Comparison of ENCODE assay signal across 8 cellular contexts in genomic region chr18:812123-812672, GRCh38. TPM values are rescaled to one million over a fixed set of nuclear protein-coding genes. Genes with fewer than 3 reads are reported as not detected.
DNase-seq lines count a peak whose midpoint lies in the region; ATAC-seq and TF ChIP-seq lines count a peak whose summit lies in the region.

YES1 (minus strand) TSS chr18:812242; CDS start chr18:756827, 55,415 bp downstream.

- TF ChIP-seq CTCF in uterus (IDR thresholded peaks at IDR 0.05): no peak

- DNase-seq in DMS79 treated with DMSO at 0.1 percent for 48 hours (lab: John Stamatoyannopoulos, UW) (peak; percentile 59), HuH-7.5 (ENCODE audit: low spot score) (peak; percentile 88), T-helper 1 cell (peak; percentile 66 to 85 (median 74)), amniotic epithelial cell (ENCODE audit: low read depth) (peak; percentile 65), left cardiac atrium (peak; percentile 86), putamen (ENCODE audit: low spot score) (peak; percentile 42), uterus (peak; percentile 75 to 83)

- intact Hi-C loops in left cardiac atrium (cut with DNase I): loop anchor here in 1 of 2 donors (5.0 kb wide), 1 partner anchor 35 kb away; no protein-coding TSS in a partner anchor
- intact Hi-C loops in uterus (cut with DNase I; ENCODE audit: low total_unique reads): no loop called here

- peak within 1 kb of the TSS; percentile 80 to 85 for H3K4me3 ChIP-seq in uterus

- H3K27me3 ChIP-seq in uterus: no peaks in the 10 kb centered on the region

- H3K4me1 ChIP-seq in uterus: no peaks in the 10 kb centered on the region

- peak; percentile 57 to 67 for TF ChIP-seq POLR2A in uterus (IDR thresholded peaks at IDR 0.05)

- ATAC-seq in GM21515 (IDR thresholded peaks at IDR 0.05; ENCODE audit: unreplicated experiment) (peak; percentile 46), left cardiac atrium (peak; percentile 93 to 96)

- H3K9me3 ChIP-seq in uterus: no peaks in the 10 kb centered on the region

- H3K36me3 ChIP-seq in uterus: no peaks in the 10 kb centered on the region

- H3K27ac ChIP-seq in uterus: peak within 1 kb of the TSS; percentile 93 to 94

RNA-seq across cellular contexts. Expression of gene YES1, which starts in this region (rescaled TPM):
- total RNA-seq in left cardiac atrium: 10 to 100 TPM; 22.8 to 32.6 TPM
- 100 to 1,000 TPM in 1 of 4 donors, 10 to 100 TPM in 3; 21.0 to 158 (median 37.0) TPM for total RNA-seq in uterus

Comparison
In these comparisons a context has a peak if more than half of its experiments do, and no peak if none do; other contexts are left out.
1. Peak in every context shown above with its lines: DNase-seq, ATAC-seq, H3K4me3 ChIP-seq and H3K27ac ChIP-seq.